In genomic region chr6:166692723-166693302, GRCh38 we compare ENCODE assay signal across 22 cellular contexts.
A peak's percentile ranks its signal among the peaks of the same experiment; 100 is the strongest.
DNase-seq lines count a peak whose midpoint lies in the region; ATAC-seq and TF ChIP-seq lines count a peak whose summit lies in the region.
"Had no signal": no experiment of that assay in that cellular context is flagged by ENCODE, and none has a peak within 500 bp of the region (broad histone marks: within the 10 kb centered on the region; RNA-seq: fewer than 3 reads in every experiment).

No MANE protein-coding gene starts in this region.

- H3K4me1 ChIP-seq in right atrium auricular region, result peaks cover 0 to 28% of the 10 kb centered on the region in 2 donors
- peaks cover 0 to 22% (median 11%) of the 10 kb centered on the region in 12 donors for H3K4me1 ChIP-seq in heart left ventricle
- H3K4me1 ChIP-seq in psoas muscle, result peaks cover 31% of the 10 kb centered on the region

- 83 to 84% (median 83%) methylated on average over 12 of the region's 12 CpGs for WGBS in heart left ventricle, 4 donors
- 23 to 50% (median 28%) methylated on average over 12 of the region's 12 CpGs for WGBS in psoas muscle, 3 donors

- no peak overlapping the region for H3K4me3 ChIP-seq in right atrium auricular region
- no peak overlapping the region for H3K4me3 ChIP-seq in heart left ventricle
- H3K4me3 ChIP-seq in psoas muscle, result peak overlapping the region; percentile 63
- H3K4me3 ChIP-seq in H7 (ENCODE audit: insufficient read depth, low read depth, low read length), result no peak overlapping the region
- H3K4me3 ChIP-seq: MG63 had no signal

- peak overlapping the region; percentile 77 to 86 for H3K27ac ChIP-seq in right atrium auricular region
- H3K27ac ChIP-seq in heart left ventricle, result no peak overlapping the region
- H3K27ac ChIP-seq in psoas muscle, result peak overlapping the region; percentile 98
- H3K27ac ChIP-seq: 22Rv1 had no signal

- TF ChIP-seq CTCF in right atrium auricular region (IDR thresholded peaks at IDR 0.05) (no peak), heart left ventricle (IDR thresholded peaks at IDR 0.05) (no peak), psoas muscle (IDR thresholded peaks at IDR 0.05) (no peak)

- no peak for TF ChIP-seq POLR2A in heart left ventricle (IDR thresholded peaks at IDR 0.05)

- DNase-seq in NCI-H1105 (lab: John Stamatoyannopoulos, UW) (peak; percentile 18), NCI-H1105 treated with DMSO at 0.1 percent for 48 hours (lab: John Stamatoyannopoulos, UW) (no peak), right atrium auricular region (ENCODE audit: low spot score) (no peak), heart left ventricle (no peak), psoas muscle (peak in 1 of 2 donors; percentile 72), H7 (no peak), activated gamma-delta T cell (lab: John Stamatoyannopoulos, UW) (no peak)
- DNase-seq: ACHN; BE2C; CD8-positive, alpha-beta memory T cell; DMS 273 treated with DMSO at 0.1 percent for 48 hours; DND-41; MG63; NCI-H1436; NCI-H187; NCI-H2081 treated with DMSO at 0.1 percent for 48 hours; NCI-H526 treated with DMSO at 0.1 percent for 48 hours; SK-N-SH; SW 1271 had no signal

- intact Hi-C loops in heart left ventricle (cut with DNase I) (loop anchor here in 4 of 10 donors (5.0 kb wide), 4 partner anchors 56 to 136 kb away; partner anchors contain the start of gene RPS6KA2 (in 1 of the 4)), psoas muscle (cut with DNase I) (loop anchor here in 1 of 2 donors (2.0 to 5.0 kb wide), 2 partner anchors 60 to 136 kb away; no protein-coding TSS in a partner anchor)

- no peaks in the 10 kb centered on the region for H3K27me3 ChIP-seq in right atrium auricular region
- no peaks in the 10 kb centered on the region for H3K27me3 ChIP-seq in heart left ventricle
- peaks cover 0 to 2% (median 0%) of the 10 kb centered on the region in 3 donors for H3K27me3 ChIP-seq in psoas muscle (ENCODE audit: insufficient read depth in 3 of 3, low read length in 2 of 3)
- no peaks in the 10 kb centered on the region for H3K27me3 ChIP-seq in H7 (ENCODE audit: control insufficient read depth, insufficient read depth, low read length)
- H3K27me3 ChIP-seq: BE2C, MG63 had no signal

- ATAC-seq in heart left ventricle, result no peak
- peak; percentile 81 to 86 (median 84) for ATAC-seq in psoas muscle
- ATAC-seq in GM18909 (IDR thresholded peaks at IDR 0.05; ENCODE audit: poor library complexity, unreplicated experiment), result no peak
- ATAC-seq: HepG2 had no signal

- H3K9me3 ChIP-seq in right atrium auricular region (no peaks in the 10 kb centered on the region), heart left ventricle (no peaks in the 10 kb centered on the region), psoas muscle (no peaks in the 10 kb centered on the region)
- H3K9me3 ChIP-seq: BE2C, MG63, SK-N-SH had no signal

- H3K36me3 ChIP-seq in right atrium auricular region (no peaks in the 10 kb centered on the region), heart left ventricle (no peaks in the 10 kb centered on the region), psoas muscle (ENCODE audit: insufficient read depth in 1 of 2, low read depth in 1 of 2) (no peaks in the 10 kb centered on the region), H7 (replicated peaks; ENCODE audit: control insufficient read depth, insufficient read depth, low read length) (no peaks in the 10 kb centered on the region)
- H3K36me3 ChIP-seq: BE2C, MG63 had no signal

Comparison
In these comparisons a context has a peak if more than half of its experiments do, and no peak if none do; other contexts are left out.
1. H3K27ac ChIP-seq: peak in right atrium auricular region (2 of 2) and psoas muscle (single experiment); none in heart left ventricle (0 of 12).
2. ATAC-seq: peak in psoas muscle (4 of 4); none in heart left ventricle (0 of 4) and GM18909 (single experiment).